In genomic region chr6:88908598-88909548, GRCh38 we compare ENCODE assay signal across 14 cellular contexts. TPM values are rescaled to one million over a fixed set of nuclear protein-coding genes. Genes with fewer than 3 reads are reported as not detected.
A peak's percentile ranks its signal among the peaks of the same experiment; 100 is the strongest.
DNase-seq lines count a peak whose midpoint lies in the region; ATAC-seq, FAIRE-seq and TF ChIP-seq lines count a peak whose summit lies in the region.
"Had no signal": no experiment of that assay in that cellular context is flagged by ENCODE, and none has a peak within 500 bp of the region (broad histone marks: within the 10 kb centered on the region; RNA-seq: fewer than 3 reads in every experiment).

No MANE protein-coding gene starts in this region.

- no peak for TF ChIP-seq CTCF in choroid plexus epithelial cell (conservative IDR thresholded peaks at IDR 0.05; ENCODE audit: low read depth, low read length)
- no peak for TF ChIP-seq CTCF in HepG2 (CRISPR knock-in tag; IDR thresholded peaks at IDR 0.05)

- intact Hi-C loops in HepG2 (cut with micrococcal nuclease; ENCODE audit: unreplicated experiment): no loop called here

- H3K27ac ChIP-seq in HepG2 (ENCODE audit: extremely low read length, insufficient read depth, low read length): no peak overlapping the region

- peaks cover 19% of the 10 kb centered on the region for H3K79me2 ChIP-seq in HepG2 (ENCODE audit: insufficient read depth, low read length)

- no peak overlapping the region for H3K9ac ChIP-seq in HepG2 (ENCODE audit: insufficient read depth, low read depth, low read length)
- H3K9ac ChIP-seq: SK-N-SH had no signal

- POLR2A ChIA-PET in HepG2 (lab: Yijun Ruan, JAX): no interaction called here

- H3K4me1 ChIP-seq in HepG2 (ENCODE audit: insufficient read depth, low read length): 0 out of 2 replicates have a peak, but pooled peaks cover 10% of the 10 kb centered on the region

- peaks cover 0 to 13% of the 10 kb centered on the region in 2 experiments; a peak in 2 of 5 replicates for H3K36me3 ChIP-seq in HepG2 (replicated peaks in 1 of 2; ENCODE audit: control insufficient read depth in 1 of 2, insufficient read depth in 2 of 2, low read length in 2 of 2)

- no peaks in the 10 kb centered on the region for H3K9me3 ChIP-seq in HepG2 (ENCODE audit: low read length)
- H3K9me3 ChIP-seq: SK-N-SH had no signal

- ATAC-seq in HepG2: peak; percentile 50
- ATAC-seq: activated T-cell treated with anti-CD3 and anti-CD28 coated beads, Interleukin-2, amount 50 U/mL, for 72 hours; sciatic nerve had no signal

- no peak for TF ChIP-seq POLR2A in HepG2 (IDR thresholded peaks at IDR 0.05; ENCODE audit: insufficient read depth in 1 of 2, low read depth in 2 of 2, low read length in 2 of 2)

- no peaks in the 10 kb centered on the region for H3K27me3 ChIP-seq in HepG2 (ENCODE audit: control insufficient read depth in 1 of 2, insufficient read depth in 2 of 2, low read length in 2 of 2)

- H3K4me3 ChIP-seq in choroid plexus epithelial cell (ENCODE audit: low read depth, low read length): no peak overlapping the region
- H3K4me3 ChIP-seq in HepG2 (replicated peaks in 1 of 3; ENCODE audit: insufficient read depth in 1 of 3, low read depth in 2 of 3, low read length in 3 of 3): no peak overlapping the region

- FAIRE-seq in HepG2 (lab: Jason Lieb, UNC): no peak
- FAIRE-seq: TTC549 had no signal

- no peaks in the 10 kb centered on the region for H4K20me1 ChIP-seq in HepG2 (ENCODE audit: insufficient read depth, low read length)

- TF ChIP-seq EP300 in HepG2 (IDR thresholded peaks at IDR 0.05; ENCODE audit: low read depth in 2 of 2, low read length in 2 of 2) (no peak), HepG2 (CRISPR knock-in tag; IDR thresholded peaks at IDR 0.05; ENCODE audit: borderline replicate concordance) (no peak)

- in situ Hi-C loops in HepG2 (cut with HindIII; ENCODE audit: extremely low pct_ligation_motif_present, low pct_unique_long_range_greater_than_20kb): no loop called here

- CTCF ChIA-PET in HepG2 (lab: Yijun Ruan, JAX; ENCODE audit: low intra/inter-chr PET ratio, low total read pairs): no interaction called here

- 98% methylated on average over 5 of the region's 9 CpGs for WGBS in HepG2 (ENCODE audit: low lambda C conversion rate)

- H2AFZ ChIP-seq in HepG2 (ENCODE audit: low read length): no peak overlapping the region

- TF ChIP-seq RAD21 in HepG2 (CRISPR knock-in tag; IDR thresholded peaks at IDR 0.05): no peak

- H3K4me2 ChIP-seq in HepG2 (ENCODE audit: low read depth, low read length): no peak overlapping the region
- H3K4me2 ChIP-seq: SK-N-SH had no signal

- BruUV-seq in HepG2 (replicated peaks; lab: Mats Ljungman, UMichigan): no TSS peak

- peak; percentile 2 for DNase-seq in Ammon's horn (ENCODE audit: low spot score)
- peak; percentile 11 to 18 for DNase-seq in Kasumi-1 (lab: John Stamatoyannopoulos, UW)
- DNase-seq in choroid plexus epithelial cell (ENCODE audit: low read depth): peak; percentile 6
- no peak for DNase-seq in HepG2 (ENCODE audit: low spot score)
- no peak for DNase-seq in activated gamma-delta T cell (lab: John Stamatoyannopoulos, UW)
- DNase-seq in NCI-H1092 (lab: John Stamatoyannopoulos, UW): no peak
- DNase-seq in activated effector memory CD4-positive, alpha-beta T cell treated with Interleukin-2 at 50 U/mL for 16 hours: no peak
- DNase-seq in NCI-H128 (lab: John Stamatoyannopoulos, UW; ENCODE audit: unreplicated experiment): no peak
- DNase-seq: activated T-cell treated with anti-CD3 and anti-CD28 coated beads, Interleukin-2, amount 50 U/mL, for 72 hours; effector memory CD4-positive, alpha-beta T cell; NCI-H774; SK-N-SH had no signal

TF ChIP-seq in HepG2, 621 proteins besides CTCF, POLR2A, EP300 and RAD21:
- no peak for TF ChIP-seq ZNF850 (CRISPR knock-in tag; conservative IDR thresholded peaks at IDR 0.05)
- TF ChIP-seq MED1 (CRISPR knock-in tag; IDR thresholded peaks at IDR 0.05): no peak
- TF ChIP-seq, protein P1, sequence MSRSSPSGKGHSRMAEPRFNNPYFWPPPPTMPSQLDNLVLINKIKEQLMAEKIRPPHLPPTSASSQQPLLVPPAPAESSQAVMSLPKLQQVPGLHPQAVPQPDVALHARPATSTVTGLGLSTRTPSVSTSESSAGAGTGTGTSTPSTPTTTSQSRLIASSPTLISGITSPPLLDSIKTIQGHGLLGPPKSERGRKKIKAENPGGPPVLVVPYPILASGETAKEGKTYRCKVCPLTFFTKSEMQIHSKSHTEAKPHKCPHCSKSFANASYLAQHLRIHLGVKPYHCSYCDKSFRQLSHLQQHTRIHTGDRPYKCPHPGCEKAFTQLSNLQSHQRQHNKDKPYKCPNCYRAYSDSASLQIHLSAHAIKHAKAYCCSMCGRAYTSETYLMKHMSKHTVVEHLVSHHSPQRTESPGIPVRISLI (CRISPR knock-in tag; IDR thresholded peaks at IDR 0.05; ENCODE audit: borderline replicate concordance): no peak
- TF ChIP-seq, protein P2, sequence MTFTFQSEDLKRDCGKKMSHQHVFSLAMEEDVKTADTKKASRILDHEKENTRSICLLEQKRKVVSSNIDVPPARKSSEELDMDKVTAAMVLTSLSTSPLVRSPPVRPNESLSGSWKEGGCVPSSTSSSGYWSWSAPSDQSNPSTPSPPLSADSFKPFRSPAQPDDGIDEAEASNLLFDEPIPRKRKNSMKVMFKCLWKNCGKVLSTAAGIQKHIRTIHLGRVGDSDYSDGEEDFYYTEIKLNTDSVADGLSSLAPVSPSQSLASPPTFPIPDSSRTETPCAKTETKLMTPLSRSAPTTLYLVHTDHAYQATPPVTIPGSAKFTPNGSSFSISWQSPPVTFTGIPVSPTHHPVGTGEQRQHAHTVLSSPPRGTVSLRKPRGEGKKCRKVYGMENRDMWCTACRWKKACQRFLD (CRISPR knock-in tag; IDR thresholded peaks at IDR 0.05; ENCODE audit: borderline replicate concordance): no peak
- no peak for TF ChIP-seq NR2F1 (CRISPR knock-in tag; IDR thresholded peaks at IDR 0.05)
- TF ChIP-seq, protein P3, sequence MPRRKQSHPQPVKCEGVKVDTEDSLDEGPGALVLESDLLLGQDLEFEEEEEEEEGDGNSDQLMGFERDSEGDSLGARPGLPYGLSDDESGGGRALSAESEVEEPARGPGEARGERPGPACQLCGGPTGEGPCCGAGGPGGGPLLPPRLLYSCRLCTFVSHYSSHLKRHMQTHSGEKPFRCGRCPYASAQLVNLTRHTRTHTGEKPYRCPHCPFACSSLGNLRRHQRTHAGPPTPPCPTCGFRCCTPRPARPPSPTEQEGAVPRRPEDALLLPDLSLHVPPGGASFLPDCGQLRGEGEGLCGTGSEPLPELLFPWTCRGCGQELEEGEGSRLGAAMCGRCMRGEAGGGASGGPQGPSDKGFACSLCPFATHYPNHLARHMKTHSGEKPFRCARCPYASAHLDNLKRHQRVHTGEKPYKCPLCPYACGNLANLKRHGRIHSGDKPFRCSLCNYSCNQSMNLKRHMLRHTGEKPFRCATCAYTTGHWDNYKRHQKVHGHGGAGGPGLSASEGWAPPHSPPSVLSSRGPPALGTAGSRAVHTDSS (CRISPR knock-in tag; conservative IDR thresholded peaks at IDR 0.05): no peak
- TF ChIP-seq, protein P4, sequence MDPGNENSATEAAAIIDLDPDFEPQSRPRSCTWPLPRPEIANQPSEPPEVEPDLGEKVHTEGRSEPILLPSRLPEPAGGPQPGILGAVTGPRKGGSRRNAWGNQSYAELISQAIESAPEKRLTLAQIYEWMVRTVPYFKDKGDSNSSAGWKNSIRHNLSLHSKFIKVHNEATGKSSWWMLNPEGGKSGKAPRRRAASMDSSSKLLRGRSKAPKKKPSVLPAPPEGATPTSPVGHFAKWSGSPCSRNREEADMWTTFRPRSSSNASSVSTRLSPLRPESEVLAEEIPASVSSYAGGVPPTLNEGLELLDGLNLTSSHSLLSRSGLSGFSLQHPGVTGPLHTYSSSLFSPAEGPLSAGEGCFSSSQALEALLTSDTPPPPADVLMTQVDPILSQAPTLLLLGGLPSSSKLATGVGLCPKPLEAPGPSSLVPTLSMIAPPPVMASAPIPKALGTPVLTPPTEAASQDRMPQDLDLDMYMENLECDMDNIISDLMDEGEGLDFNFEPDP (CRISPR knock-in tag; conservative IDR thresholded peaks at IDR 0.05): no peak
- TF ChIP-seq, protein P5, sequence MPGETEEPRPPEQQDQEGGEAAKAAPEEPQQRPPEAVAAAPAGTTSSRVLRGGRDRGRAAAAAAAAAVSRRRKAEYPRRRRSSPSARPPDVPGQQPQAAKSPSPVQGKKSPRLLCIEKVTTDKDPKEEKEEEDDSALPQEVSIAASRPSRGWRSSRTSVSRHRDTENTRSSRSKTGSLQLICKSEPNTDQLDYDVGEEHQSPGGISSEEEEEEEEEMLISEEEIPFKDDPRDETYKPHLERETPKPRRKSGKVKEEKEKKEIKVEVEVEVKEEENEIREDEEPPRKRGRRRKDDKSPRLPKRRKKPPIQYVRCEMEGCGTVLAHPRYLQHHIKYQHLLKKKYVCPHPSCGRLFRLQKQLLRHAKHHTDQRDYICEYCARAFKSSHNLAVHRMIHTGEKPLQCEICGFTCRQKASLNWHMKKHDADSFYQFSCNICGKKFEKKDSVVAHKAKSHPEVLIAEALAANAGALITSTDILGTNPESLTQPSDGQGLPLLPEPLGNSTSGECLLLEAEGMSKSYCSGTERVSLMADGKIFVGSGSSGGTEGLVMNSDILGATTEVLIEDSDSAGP (CRISPR knock-in tag; IDR thresholded peaks at IDR 0.05; ENCODE audit: borderline replicate concordance): no peak

RNA-seq across cellular contexts. Expression of gene RNGTT, which starts 54.5 kb away (rescaled TPM):
- total RNA-seq in HepG2 (2016; rRNA removed; fragmentation: Illumina TruSeq; extraction: Trizol): 22.6 and 27.8 TPM in 2 replicates
- total RNA-seq in HepG2 (2016; cell fraction: cytosol; rRNA removed; fragmentation: Illumina TruSeq; extraction: Trizol; ENCODE audit: low read depth): 9.6 and 10.9 TPM in 2 replicates
- 22.5 and 29.5 TPM in 2 replicates for total RNA-seq in HepG2 (2016; cell fraction: insoluble cytoplasmic fraction; rRNA removed; fragmentation: Illumina TruSeq; extraction: Trizol)
- 7.0 and 7.3 TPM in 2 replicates for total RNA-seq in HepG2 (2016; cell fraction: membrane; rRNA removed; fragmentation: Illumina TruSeq; extraction: Trizol)
- total RNA-seq in HepG2 (2016; cell fraction: nucleus; rRNA removed; fragmentation: Illumina TruSeq; extraction: Trizol): 33.0 and 33.7 TPM in 2 replicates
- polyA plus RNA-seq in HepG2 (2011; rRNA removed): 5.6 and 6.0 TPM in 2 replicates
- 2.5 and 3.9 TPM in 2 replicates for polyA plus RNA-seq in HepG2 (2011; cell fraction: cytosol; rRNA removed)
- 7.0 and 7.7 TPM in 2 replicates for polyA plus RNA-seq in HepG2 (2011; cell fraction: nucleus; rRNA removed)
- 9.8 and 10.1 TPM in 2 replicates for polyA plus RNA-seq in HepG2 (2012)
- polyA plus RNA-seq in HepG2 (2016; cell fraction: cytosol; fragmentation: Illumina TruSeq; extraction: Trizol; ENCODE audit: low read depth): 0.67 and 0.70 TPM in 2 replicates
- 19.1 and 21.4 TPM in 2 replicates for polyA plus RNA-seq in HepG2 (2016; cell fraction: insoluble cytoplasmic fraction; fragmentation: Illumina TruSeq; extraction: Trizol; ENCODE audit: low read depth)
- polyA plus RNA-seq in HepG2 (2016; cell fraction: membrane; fragmentation: Illumina TruSeq; extraction: Trizol; ENCODE audit: low read depth): 2.3 and 2.4 TPM in 2 replicates
- polyA plus RNA-seq in HepG2 (2016; cell fraction: nucleus; fragmentation: Illumina TruSeq; extraction: Trizol; ENCODE audit: insufficient read depth, low read depth): 11.7 and 13.7 TPM in 2 replicates
- polyA minus RNA-seq in HepG2 (2011; rRNA and poly(A)+ RNA removed; ENCODE audit: low replicate concordance): 5.2 and 6.4 TPM in 2 replicates
- 7.4 and 8.7 TPM in 2 replicates for polyA minus RNA-seq in HepG2 (2011; cell fraction: cytosol; rRNA and poly(A)+ RNA removed)
- 34.9 and 46.0 TPM in 2 replicates for polyA minus RNA-seq in HepG2 (2011; cell fraction: nucleus; rRNA and poly(A)+ RNA removed)

Comparison
In these comparisons a context has a peak if more than half of its experiments do, and no peak if none do; other contexts are left out.
1. DNase-seq: peak in Ammon's horn (single experiment), Kasumi-1 (2 of 2) and choroid plexus epithelial cell (single experiment); none in HepG2 (single experiment), activated gamma-delta T cell (single experiment), NCI-H1092 (single experiment), activated effector memory CD4-positive, alpha-beta T cell treated with Interleukin-2 at 50 U/mL for 16 hours (single experiment) and NCI-H128 (single experiment).